Comparison of ENCODE assay signal across 37 cellular contexts in genomic region chr16:47849736-47850135, GRCh38.
"Had no signal": no experiment of that assay in that cellular context is flagged by ENCODE, and none has a peak within 500 bp of the region (broad histone marks: within the 10 kb centered on the region; RNA-seq: fewer than 3 reads in every experiment).

No MANE protein-coding gene starts in this region.

- H3K27me3 ChIP-seq: adrenal gland, SJSA1 had no signal

- H3K9me3 ChIP-seq: adrenal gland, SJSA1 had no signal

- ATAC-seq: activated naive CD4-positive, alpha-beta T cell treated with anti-CD3 and anti-CD28 coated beads, Interleukin-2, amount 50 U/mL, for 72 hours; Panc1; SK-N-SH treated with all-trans-retinoic acid at 6 μM for 48 hours; T-cell had no signal

- H3K27ac Mint-ChIP-seq: activated B cell treated with CpG ODN at 0.5 μM for 24 hours; activated CD4-positive, alpha-beta memory T cell treated with anti-CD3 and anti-CD28 coated beads for 36 hours; activated naive CD4-positive, alpha-beta T cell treated with anti-CD3 and anti-CD28 coated beads for 36 hours; activated naive CD4-positive, alpha-beta T cell treated with anti-CD3 and anti-CD28 coated beads, Interleukin-2, amount 50 U/mL, for 72 hours; activated T-helper 1 cell treated with anti-CD3 and anti-CD28 coated beads, Interleukin-12 subunit alpha, Interleukin-12 subunit beta, Interleukin-2, Interleukin-4 antibody, amounts not matched to agents 30 ng/mL and 10 ng/mL and 1 ng/mL, durations not matched to agents 14 hours and 24 hours and 36 hours; T-cell had no signal

- DNase-seq: activated B cell treated with CpG ODN at 0.5 μM for 24 hours; activated CD4-positive, alpha-beta memory T cell treated with anti-CD3 and anti-CD28 coated beads for 36 hours; activated CD4-positive, alpha-beta T cell treated with anti-CD3 and anti-CD28 coated beads for 4 hours; activated CD4-positive, alpha-beta T cell treated with anti-CD3 and anti-CD28 coated beads, Interleukin-2, amount 50 U/mL, for 1 hour; activated CD4-positive, CD25-positive, alpha-beta regulatory T cell treated with anti-CD3 and anti-CD28 coated beads, Interleukin-2, amount 50 U/mL, for 72 hours; activated CD8-positive, alpha-beta memory T cell treated with anti-CD3 and anti-CD28 coated beads, Interleukin-2, amount 50 U/mL, for 4 hours; activated gamma-delta T cell treated with Interleukin-2 at 50 U/mL for 16 hours; activated naive CD4-positive, alpha-beta T cell treated with anti-CD3 and anti-CD28 coated beads for 36 hours; activated T-cell treated with anti-CD3 and anti-CD28 coated beads for 4 hours; activated T-cell treated with anti-CD3 and anti-CD28 coated beads, Interleukin-2, amount 50 U/mL, for 4 hours; adrenal gland; caudate nucleus; cerebellar nuclear complex; MM.1S; NCI-H1092 treated with DMSO at 0.1 percent for 48 hours; NCI-H1417; NCI-H146; NCI-H187; NCI-H2029 treated with DMSO at 0.1 percent for 48 hours; NCI-H2107; NCI-H2171; NCI-H2227 treated with DMSO at 0.1 percent for 48 hours; NCI-H446; NCI-H524; NCI-H69; NCI-H82; SHP77 treated with DMSO at 0.1 percent for 48 hours; T-cell; T-helper 2 cell; T-helper 9 cell had no signal

- H3K4me3 Mint-ChIP-seq: activated B cell treated with CpG ODN at 0.5 μM for 24 hours; activated CD4-positive, alpha-beta memory T cell treated with anti-CD3 and anti-CD28 coated beads for 36 hours; activated naive CD4-positive, alpha-beta T cell treated with anti-CD3 and anti-CD28 coated beads for 36 hours; activated T-cell treated with anti-CD3 and anti-CD28 coated beads, Interleukin-2, amount 50 U/mL, for 4 hours; activated T-helper 1 cell treated with anti-CD3 and anti-CD28 coated beads, Interleukin-12 subunit alpha, Interleukin-12 subunit beta, Interleukin-2, Interleukin-4 antibody, amounts not matched to agents 30 ng/mL and 10 ng/mL and 1 ng/mL, durations not matched to agents 14 hours and 24 hours and 36 hours; brain; T-cell had no signal

- H3K27me3 Mint-ChIP-seq: activated B cell treated with CpG ODN at 0.5 μM for 24 hours; activated CD4-positive, alpha-beta memory T cell treated with anti-CD3 and anti-CD28 coated beads for 36 hours; T-cell had no signal

- H3K36me3 ChIP-seq: adrenal gland, SJSA1 had no signal

- H3K9me3 Mint-ChIP-seq: activated B cell treated with CpG ODN at 0.5 μM for 24 hours had no signal

- H3K4me1 ChIP-seq: adrenal gland, SJSA1 had no signal

- H3K27ac ChIP-seq: adrenal gland, SJSA1, VCaP had no signal

- H3K4me1 Mint-ChIP-seq: activated B cell treated with CpG ODN at 0.5 μM for 24 hours, T-cell had no signal

- H3K4me3 ChIP-seq: adrenal gland, SJSA1 had no signal

- H3K36me3 Mint-ChIP-seq: activated CD4-positive, alpha-beta memory T cell treated with anti-CD3 and anti-CD28 coated beads for 36 hours; activated naive CD4-positive, alpha-beta T cell treated with anti-CD3 and anti-CD28 coated beads, Interleukin-2, amount 50 U/mL, for 72 hours; brain; T-cell had no signal
